ENCODE assay signal across 8 cellular contexts in the genomic region with DNA sequence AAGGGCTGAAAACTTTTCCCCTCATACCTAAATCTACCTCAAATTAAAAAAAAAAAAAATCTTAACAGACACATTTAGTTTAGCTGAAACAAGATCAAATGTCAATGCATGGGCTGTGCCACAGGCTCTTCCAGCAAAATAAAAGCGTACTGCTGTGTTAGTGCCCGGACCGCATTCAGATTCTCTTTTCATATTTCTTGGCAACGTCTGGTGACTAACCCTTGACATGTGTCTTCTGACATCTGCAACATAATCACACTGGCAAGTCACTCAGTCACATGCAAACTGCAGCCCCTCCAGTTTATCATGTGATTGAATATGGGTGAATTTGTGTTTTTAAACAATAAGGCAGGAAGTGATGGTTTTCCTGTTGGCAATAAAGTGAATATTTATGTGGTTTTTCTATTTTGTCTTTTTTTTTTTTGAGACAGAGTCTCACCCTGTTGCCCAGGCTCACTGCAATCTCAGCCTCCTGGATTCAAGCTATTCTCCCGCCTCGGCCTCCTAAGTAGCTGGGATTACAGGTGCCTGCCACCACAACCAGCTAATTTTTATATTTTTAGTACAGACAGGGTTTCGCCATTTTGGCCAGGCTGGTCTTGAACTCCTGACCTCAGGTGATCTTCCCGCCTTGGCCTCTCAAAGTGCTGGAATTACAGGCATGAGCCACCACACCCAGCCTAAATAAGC.
A peak's percentile ranks its signal among the peaks of the same experiment; 100 is the strongest.
DNase-seq lines count a peak whose midpoint lies in the region; ATAC-seq and TF ChIP-seq lines count a peak whose summit lies in the region.
"Not testable (repeated sequence)": the region's sequence is repeated elsewhere in the genome, so short reads cannot be mapped to it uniquely, and the experiment has no call there.

No MANE protein-coding gene starts in this region.

- intact Hi-C loops in A673 (cut with micrococcal nuclease; ENCODE audit: unreplicated experiment); activated CD8-positive, alpha-beta T cell treated with anti-CD3 and anti-CD28 coated beads for 36 hours (cut with micrococcal nuclease): not testable (repeated sequence)

- H3K27ac Mint-ChIP-seq in activated CD8-positive, alpha-beta T cell treated with anti-CD3 and anti-CD28 coated beads for 36 hours: peak overlapping the region; percentile 63
- not testable (repeated sequence) for H3K27ac Mint-ChIP-seq in activated naive CD8-positive, alpha-beta T cell treated with anti-CD3 and anti-CD28 coated beads, Interleukin-2, amount 50 U/mL, for 24 hours

- not testable (repeated sequence) for BruUV-seq in A673 (replicated peaks; lab: Mats Ljungman, UMichigan)

- DNase-seq in A673 (ENCODE audit: low spot score) (peak; percentile 92), SK-MEL-5 (ENCODE audit: low read depth, low spot score) (peak; percentile 96), fibroblast of gingiva (ENCODE audit: low read depth) (peak; percentile 57), lung microvascular endothelial cell (ENCODE audit: low read depth in 2 of 2) (peak; percentile 95 to 98)
- DNase-seq in activated CD8-positive, alpha-beta T cell treated with anti-CD3 and anti-CD28 coated beads for 36 hours: peak; percentile 49
- not testable (repeated sequence) for DNase-seq in activated naive CD8-positive, alpha-beta T cell treated with anti-CD3 and anti-CD28 coated beads, Interleukin-2, amount 50 U/mL, for 24 hours
- peak; percentile 18 for DNase-seq in stimulated activated CD4-positive, alpha-beta T cell treated with anti-CD3 and anti-CD28 coated beads, Interleukin-4, amount 100 ng/mL, for 24 hours

- in situ Hi-C loops in SK-MEL-5 (cut with HindIII; ENCODE audit: low pct_unique_long_range_greater_than_20kb, low sequenced_read_pairs): not testable (repeated sequence)

- peaks cover 18% of the 10 kb centered on the region for H3K4me1 ChIP-seq in A673 (ENCODE audit: insufficient read depth, low read length, poor library complexity, severe bottlenecking)

- POLR2A ChIA-PET in A673 (lab: Charles Lee; ENCODE audit: low non-redundant PET); activated CD8-positive, alpha-beta T cell treated with anti-CD3 and anti-CD28 coated beads for 36 hours (lab: Charles Lee): not testable (repeated sequence)

- H3K27me3 Mint-ChIP-seq in activated CD8-positive, alpha-beta T cell treated with anti-CD3 and anti-CD28 coated beads for 36 hours; activated naive CD8-positive, alpha-beta T cell treated with anti-CD3 and anti-CD28 coated beads, Interleukin-2, amount 50 U/mL, for 24 hours: not testable (repeated sequence)

- ATAC-seq in GM18505 (IDR thresholded peaks at IDR 0.05; ENCODE audit: unreplicated experiment): peak; percentile 62
- peak; percentile 95 for ATAC-seq in activated CD8-positive, alpha-beta T cell treated with anti-CD3 and anti-CD28 coated beads for 36 hours
- peak; percentile 90 for ATAC-seq in activated naive CD8-positive, alpha-beta T cell treated with anti-CD3 and anti-CD28 coated beads, Interleukin-2, amount 50 U/mL, for 24 hours

- H3K36me3 ChIP-seq in A673 (ENCODE audit: insufficient read depth, low read length, poor library complexity, severe bottlenecking): peaks cover 10% of the 10 kb centered on the region

- not testable (repeated sequence) for TF ChIP-seq POLR2A in GM18505 (IDR thresholded peaks at IDR 0.05; ENCODE audit: borderline replicate concordance, extremely low read depth, insufficient read depth, insufficient read length)

- CTCF ChIA-PET in A673 (lab: Charles Lee); activated CD8-positive, alpha-beta T cell treated with anti-CD3 and anti-CD28 coated beads for 36 hours (lab: Charles Lee): not testable (repeated sequence)

- not testable (repeated sequence) for H3K9me3 Mint-ChIP-seq in activated CD8-positive, alpha-beta T cell treated with anti-CD3 and anti-CD28 coated beads for 36 hours; activated naive CD8-positive, alpha-beta T cell treated with anti-CD3 and anti-CD28 coated beads, Interleukin-2, amount 50 U/mL, for 24 hours

- H3K27me3 ChIP-seq in A673 (replicated peaks; ENCODE audit: insufficient read depth, low read depth, low read length, poor library complexity): not testable (repeated sequence)

- peaks cover 21% of the 10 kb centered on the region for H3K36me3 Mint-ChIP-seq in activated CD8-positive, alpha-beta T cell treated with anti-CD3 and anti-CD28 coated beads for 36 hours (ENCODE audit: low read depth)
- peaks cover 26% of the 10 kb centered on the region for H3K36me3 Mint-ChIP-seq in activated naive CD8-positive, alpha-beta T cell treated with anti-CD3 and anti-CD28 coated beads, Interleukin-2, amount 50 U/mL, for 24 hours (ENCODE audit: low read depth)

- not testable (repeated sequence) for H3K4me3 Mint-ChIP-seq in activated CD8-positive, alpha-beta T cell treated with anti-CD3 and anti-CD28 coated beads for 36 hours; activated naive CD8-positive, alpha-beta T cell treated with anti-CD3 and anti-CD28 coated beads, Interleukin-2, amount 50 U/mL, for 24 hours

- not testable (repeated sequence) for TF ChIP-seq CTCF in A673 (conservative IDR thresholded peaks at IDR 0.05; ENCODE audit: low read depth, low read length); activated CD8-positive, alpha-beta T cell treated with anti-CD3 and anti-CD28 coated beads for 36 hours (IDR thresholded peaks at IDR 0.05)

- H3K4me1 Mint-ChIP-seq in activated CD8-positive, alpha-beta T cell treated with anti-CD3 and anti-CD28 coated beads for 36 hours (ENCODE audit: low read depth): peaks cover 16% of the 10 kb centered on the region
- peaks cover 16% of the 10 kb centered on the region for H3K4me1 Mint-ChIP-seq in activated naive CD8-positive, alpha-beta T cell treated with anti-CD3 and anti-CD28 coated beads, Interleukin-2, amount 50 U/mL, for 24 hours

- H3K27ac ChIP-seq in A673 (ENCODE audit: low read depth, low read length, poor library complexity, severe bottlenecking): peak overlapping the region; percentile 98

- H3K9me3 ChIP-seq in A673 (ENCODE audit: low read depth, low read length, poor library complexity, severe bottlenecking): not testable (repeated sequence)

- H3K4me3 ChIP-seq in A673 (ENCODE audit: low read depth, low read length, poor library complexity, severe bottlenecking): not testable (repeated sequence)
